Comparison of ENCODE assay signal across 1 cellular context in genomic region chr17:28035884-28036283, GRCh38.
DNase-seq lines count a peak whose midpoint lies in the region; ATAC-seq lines count a peak whose summit lies in the region.
"Not testable (repeated sequence)": the region's sequence is repeated elsewhere in the genome, so short reads cannot be mapped to it uniquely, and the experiment has no call there.

No MANE protein-coding gene starts in this region.

- peaks cover 7 to 19% of the 10 kb centered on the region in 2 donors for H3K27me3 Mint-ChIP-seq in stimulated activated naive B cell treated with anti-CD40 and anti-IgM and Interleukin-4, amounts not matched to agents 10 μg/mL and 1 μg/mL and 100 μg/mL, for 72 hours

- peaks cover 4 to 10% of the 10 kb centered on the region in 2 donors for H3K4me1 Mint-ChIP-seq in stimulated activated naive B cell treated with anti-CD40 and anti-IgM and Interleukin-4, amounts not matched to agents 10 μg/mL and 1 μg/mL and 100 μg/mL, for 72 hours

- ATAC-seq in stimulated activated naive B cell treated with anti-CD40 and anti-IgM and Interleukin-4, amounts not matched to agents 10 μg/mL and 1 μg/mL and 100 μg/mL, for 72 hours (replicated peaks), result not testable (repeated sequence)

- H3K36me3 Mint-ChIP-seq in stimulated activated naive B cell treated with anti-CD40 and anti-IgM and Interleukin-4, amounts not matched to agents 10 μg/mL and 1 μg/mL and 100 μg/mL, for 72 hours, result not testable (repeated sequence)

- H3K4me3 Mint-ChIP-seq in stimulated activated naive B cell treated with anti-CD40 and anti-IgM and Interleukin-4, amounts not matched to agents 10 μg/mL and 1 μg/mL and 100 μg/mL, for 72 hours, result not testable (repeated sequence)

- not testable (repeated sequence) for H3K9me3 Mint-ChIP-seq in stimulated activated naive B cell treated with anti-CD40 and anti-IgM and Interleukin-4, amounts not matched to agents 10 μg/mL and 1 μg/mL and 100 μg/mL, for 72 hours

- peak overlapping the region; percentile 9 for H3K27ac Mint-ChIP-seq in stimulated activated naive B cell treated with anti-CD40 and anti-IgM and Interleukin-4, amounts not matched to agents 10 μg/mL and 1 μg/mL and 100 μg/mL, for 72 hours

- not testable (repeated sequence) for DNase-seq in stimulated activated naive B cell treated with anti-CD40 and anti-IgM and Interleukin-4, amounts not matched to agents 10 μg/mL and 1 μg/mL and 100 μg/mL, for 72 hours
